17 cellular contexts compared by ENCODE assay signal in the genomic region with DNA sequence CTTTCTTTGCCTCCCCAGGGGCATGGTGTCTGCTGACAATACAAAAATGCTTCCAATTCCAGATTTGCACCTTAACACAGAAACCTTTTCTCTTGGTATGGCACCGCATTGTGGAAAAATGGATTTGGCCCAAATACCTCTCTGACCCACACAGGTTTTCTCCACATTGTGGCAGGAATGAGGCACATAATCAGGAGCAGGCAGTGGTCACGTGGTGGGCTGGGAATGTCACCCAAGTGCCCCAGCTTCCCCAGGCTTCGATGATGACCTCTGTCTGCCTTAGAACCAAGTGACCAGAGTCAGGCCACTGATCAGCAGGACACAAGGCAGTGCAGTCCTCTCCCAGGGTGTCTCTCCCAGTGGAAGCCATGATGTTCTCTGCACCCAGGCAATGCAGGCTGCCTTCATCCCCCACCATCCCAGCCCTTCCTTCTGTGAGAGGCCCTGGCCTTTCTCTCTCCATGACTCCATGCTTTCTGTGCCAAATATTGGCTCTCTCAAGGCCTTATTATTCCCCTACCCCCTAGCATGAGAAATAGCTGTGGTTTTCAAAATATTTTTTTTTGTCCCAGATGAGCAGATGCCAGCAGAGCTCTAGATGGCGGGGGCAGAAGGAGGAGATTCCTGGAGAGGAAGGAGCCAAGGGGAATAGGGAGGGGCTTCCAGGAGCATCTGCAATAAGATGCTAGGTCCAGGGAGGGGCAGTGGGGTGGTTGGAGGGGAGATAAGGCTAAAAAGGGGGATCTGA.
DNase-seq lines count a peak whose midpoint lies in the region; ATAC-seq and TF ChIP-seq lines count a peak whose summit lies in the region.
"Had no signal": no experiment of that assay in that cellular context is flagged by ENCODE, and none has a peak within 500 bp of the region (broad histone marks: within the 10 kb centered on the region; RNA-seq: fewer than 3 reads in every experiment).

No MANE protein-coding gene starts in this region.

- H3K4me1 ChIP-seq in BLaER1, result peaks cover 41% of the 10 kb centered on the region
- H3K4me1 ChIP-seq in osteoblast (ENCODE audit: insufficient read depth, low read length), result peaks cover 20% of the 10 kb centered on the region

- DNase-seq in MG63 (peak; percentile 72), choroid plexus epithelial cell (ENCODE audit: low read depth) (peak; percentile 83), osteoblast (ENCODE audit: insufficient read length, low spot score, missing footprints) (peak; percentile 91), RKO (ENCODE audit: low spot score) (no peak), ureter (ENCODE audit: low spot score) (no peak)
- DNase-seq: activated CD4-positive, alpha-beta T cell treated with anti-CD3 and anti-CD28 coated beads, Interleukin-2, amount 10 ng/mL, durations not matched to agents 24 days and 14 days; activated T-cell treated with anti-CD3 and anti-CD28 coated beads, Interleukin-2, amount 50 U/mL, for 24 hours; amygdala; CD4-positive, alpha-beta T cell; GDM1; glutamatergic neuron; stimulated activated CD4-positive, alpha-beta T cell treated with anti-CD3 and anti-CD28 coated beads, Interleukin-4, amount 100 ng/mL, for 24 hours had no signal

- no peaks in the 10 kb centered on the region for H3K27me3 ChIP-seq in BLaER1
- H3K27me3 ChIP-seq in MG63, result no peaks in the 10 kb centered on the region
- H3K27me3 ChIP-seq in osteoblast (ENCODE audit: insufficient read depth, low read length), result peaks cover 12% of the 10 kb centered on the region

- H3K9ac ChIP-seq in BLaER1, result no peak overlapping the region

- H3K4me3 ChIP-seq in BLaER1, result no peak overlapping the region
- no peak overlapping the region for H3K4me3 ChIP-seq in MG63
- no peak overlapping the region for H3K4me3 ChIP-seq in choroid plexus epithelial cell (ENCODE audit: low read depth, low read length)
- no peak overlapping the region for H3K4me3 ChIP-seq in osteoblast (ENCODE audit: insufficient read depth, low read length)

- peak overlapping the region; percentile 80 for H3K4me2 ChIP-seq in BLaER1
- H3K4me2 ChIP-seq in osteoblast (ENCODE audit: insufficient read depth, low read length), result peak overlapping the region; percentile 43

- H3K36me3 ChIP-seq in BLaER1, result no peaks in the 10 kb centered on the region
- no peaks in the 10 kb centered on the region for H3K36me3 ChIP-seq in MG63
- H3K36me3 ChIP-seq in osteoblast (ENCODE audit: insufficient read depth, low read length), result no peaks in the 10 kb centered on the region

- H3K27ac ChIP-seq in BLaER1, result no peak overlapping the region
- H3K27ac ChIP-seq in osteoblast (ENCODE audit: low read depth, low read length), result peak overlapping the region; percentile 88

- H3K9me3 ChIP-seq in BLaER1 (peaks cover 25% of the 10 kb centered on the region), MG63 (0 out of 2 replicates have a peak, but pooled peaks cover 3% of the 10 kb centered on the region), osteoblast (ENCODE audit: low read depth, low read length) (no peaks in the 10 kb centered on the region)

- no peak overlapping the region for H2AFZ ChIP-seq in osteoblast (ENCODE audit: low read length)

- TF ChIP-seq CTCF in choroid plexus epithelial cell (conservative IDR thresholded peaks at IDR 0.05; ENCODE audit: low read depth, low read length) (no peak), osteoblast (IDR thresholded peaks at IDR 0.05; ENCODE audit: extremely low read depth, low read depth, low read length) (no peak)

- H3K79me2 ChIP-seq in osteoblast (ENCODE audit: insufficient read depth, low read length), result no peaks in the 10 kb centered on the region

- ATAC-seq in esophagus mucosa, result no peak
- ATAC-seq in HG02852 (IDR thresholded peaks at IDR 0.05; ENCODE audit: unreplicated experiment), result no peak
- ATAC-seq: Panc1; stimulated activated memory B cell treated with anti-CD40 and anti-IgM and Interleukin-4, amounts not matched to agents 10 μg/mL and 1 μg/mL and 100 μg/mL, for 72 hours had no signal

- no peaks in the 10 kb centered on the region for H4K20me1 ChIP-seq in BLaER1
- no peaks in the 10 kb centered on the region for H4K20me1 ChIP-seq in osteoblast (ENCODE audit: insufficient read depth, low read length)

Comparison
In these comparisons a context has a peak if more than half of its experiments do, and no peak if none do; other contexts are left out.
1. DNase-seq: peak in MG63 (single experiment), choroid plexus epithelial cell (single experiment) and osteoblast (single experiment); none in RKO (single experiment) and ureter (single experiment).